In genomic region chr3:90007786-90008499, GRCh38 we compare ENCODE assay signal across 1 cellular context.
TF ChIP-seq lines count a peak whose summit lies in the region.

No MANE protein-coding gene starts in this region.

TF ChIP-seq in SK-N-SH, 30 proteins besides CTCF, POLR2A, EP300 and RAD21 (continued from another document):
- TF ChIP-seq RXRA (IDR thresholded peaks at IDR 0.05; ENCODE audit: borderline replicate concordance, low read depth), result no peak
